In the genomic region with DNA sequence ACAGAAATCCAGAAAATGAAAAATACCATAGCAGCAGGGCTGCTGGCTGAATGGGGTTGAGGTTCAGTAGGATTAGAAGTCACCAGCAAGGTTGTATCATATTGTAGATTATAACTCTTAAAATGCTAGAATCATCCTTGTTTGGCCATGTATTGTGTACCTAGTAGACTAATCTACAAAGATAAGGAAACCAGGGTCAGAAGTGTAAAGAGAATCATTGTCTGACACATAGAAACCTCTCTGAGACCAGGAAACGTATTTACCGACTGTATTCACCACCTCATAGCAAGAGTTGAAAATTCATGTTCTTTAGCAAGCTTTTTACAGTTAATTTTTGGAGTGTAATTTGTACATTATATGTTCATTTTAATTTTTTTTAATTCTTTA, we compare ENCODE assay signal across 22 cellular contexts.
A peak's percentile ranks its signal among the peaks of the same experiment; 100 is the strongest.
DNase-seq lines count a peak whose midpoint lies in the region; ATAC-seq and TF ChIP-seq lines count a peak whose summit lies in the region.
"Had no signal": no experiment of that assay in that cellular context is flagged by ENCODE, and none has a peak within 500 bp of the region (broad histone marks: within the 10 kb centered on the region; RNA-seq: fewer than 3 reads in every experiment).

No MANE protein-coding gene starts in this region.

- no peaks in the 10 kb centered on the region for H3K27me3 Mint-ChIP-seq in endothelial cell (ENCODE audit: unreplicated experiment)
- H3K27me3 Mint-ChIP-seq in type B pancreatic cell: no peaks in the 10 kb centered on the region

- no peak overlapping the region for H3K4me3 Mint-ChIP-seq in endothelial cell (ENCODE audit: unreplicated experiment)
- no peak overlapping the region for H3K4me3 Mint-ChIP-seq in type B pancreatic cell
- H3K4me3 Mint-ChIP-seq: IgD-negative memory B cell had no signal

- peak; percentile 23 for DNase-seq in HuH-7 (ENCODE audit: low spot score)
- DNase-seq in endothelial cell (ENCODE audit: low spot score): no peak
- DNase-seq in mucosa of descending colon: no peak
- DNase-seq in GM19240 (ENCODE audit: insufficient read length, low spot score): no peak
- DNase-seq in kidney tubule cell (ENCODE audit: low spot score): no peak
- DNase-seq in type B pancreatic cell (ENCODE audit: extremely low spot score, unreplicated experiment): no peak
- DNase-seq in upper lobe of right lung: no peak
- DNase-seq: GOT3; HCEC 1CT; NCI-H1092 treated with DMSO at 0.1 percent for 48 hours; NCI-H1694; NCI-H2081; NCI-H2171; NCI-H226; NCI-H510A; NK-92 treated with Interleukin-12 subunit alpha and Interleukin-12 subunit beta, amount 100 ng/mL, for 24 hours; PC-3; SJCRH30 had no signal

- peak overlapping the region; percentile 2 for H3K27ac Mint-ChIP-seq in endothelial cell (ENCODE audit: unreplicated experiment)
- no peak overlapping the region for H3K27ac Mint-ChIP-seq in type B pancreatic cell
- H3K27ac Mint-ChIP-seq: IgD-negative memory B cell had no signal

- TF ChIP-seq CTCF in VCaP (conservative IDR thresholded peaks at IDR 0.05): no peak
- no peak for TF ChIP-seq CTCF in endothelial cell (IDR thresholded peaks at IDR 0.05; ENCODE audit: unreplicated experiment)
- TF ChIP-seq CTCF in mucosa of descending colon (IDR thresholded peaks at IDR 0.05): no peak
- TF ChIP-seq CTCF in type B pancreatic cell (conservative IDR thresholded peaks at IDR 0.05): no peak
- no peak for TF ChIP-seq CTCF in upper lobe of right lung (IDR thresholded peaks at IDR 0.05)

- no peaks in the 10 kb centered on the region for H3K27me3 ChIP-seq in upper lobe of right lung
- H3K27me3 ChIP-seq: SJCRH30 had no signal

- H3K4me1 Mint-ChIP-seq in endothelial cell (ENCODE audit: unreplicated experiment): peaks cover 31% of the 10 kb centered on the region
- H3K4me1 Mint-ChIP-seq in type B pancreatic cell (ENCODE audit: unreplicated experiment): peaks cover 31% of the 10 kb centered on the region
- H3K4me1 Mint-ChIP-seq: IgD-negative memory B cell had no signal

- H3K27ac ChIP-seq in VCaP (peak overlapping the region; percentile 54; the same call in 1 of the 2 replicates), upper lobe of right lung (no peak overlapping the region)

- H3K4me3 ChIP-seq in mucosa of descending colon: no peak overlapping the region
- no peak overlapping the region for H3K4me3 ChIP-seq in upper lobe of right lung
- H3K4me3 ChIP-seq: SJCRH30 had no signal

- H3K9me3 Mint-ChIP-seq in endothelial cell (ENCODE audit: unreplicated experiment) (no peaks in the 10 kb centered on the region), type B pancreatic cell (no peaks in the 10 kb centered on the region)
- H3K9me3 Mint-ChIP-seq: IgD-negative memory B cell had no signal

- H3K9me3 ChIP-seq in mucosa of descending colon (no peaks in the 10 kb centered on the region), upper lobe of right lung (no peaks in the 10 kb centered on the region)
- H3K9me3 ChIP-seq: SJCRH30 had no signal

- H3K4me1 ChIP-seq in mucosa of descending colon (ENCODE audit: low read depth) (no peaks in the 10 kb centered on the region), upper lobe of right lung (peaks cover 7% of the 10 kb centered on the region)

- intact Hi-C loops in mucosa of descending colon (cut with DNase I, micrococcal nuclease): no loop called here
- intact Hi-C loops in upper lobe of right lung (cut with DNase I): no loop called here

- ATAC-seq in mucosa of descending colon: peak; percentile 72
- no peak for ATAC-seq in upper lobe of right lung
- ATAC-seq: PC-3, Right ventricle myocardium inferior, SK-N-SH treated with all-trans-retinoic acid at 6 μM for 48 hours had no signal

- H3K36me3 ChIP-seq in mucosa of descending colon (ENCODE audit: low read depth) (no peaks in the 10 kb centered on the region), upper lobe of right lung (no peaks in the 10 kb centered on the region)
- H3K36me3 ChIP-seq: SJCRH30 had no signal

- no peaks in the 10 kb centered on the region for H3K36me3 Mint-ChIP-seq in endothelial cell (ENCODE audit: low read depth, unreplicated experiment)
- H3K36me3 Mint-ChIP-seq in type B pancreatic cell: no peaks in the 10 kb centered on the region
- H3K36me3 Mint-ChIP-seq: IgD-negative memory B cell had no signal
